32 cellular contexts compared by ENCODE assay signal in the genomic region with DNA sequence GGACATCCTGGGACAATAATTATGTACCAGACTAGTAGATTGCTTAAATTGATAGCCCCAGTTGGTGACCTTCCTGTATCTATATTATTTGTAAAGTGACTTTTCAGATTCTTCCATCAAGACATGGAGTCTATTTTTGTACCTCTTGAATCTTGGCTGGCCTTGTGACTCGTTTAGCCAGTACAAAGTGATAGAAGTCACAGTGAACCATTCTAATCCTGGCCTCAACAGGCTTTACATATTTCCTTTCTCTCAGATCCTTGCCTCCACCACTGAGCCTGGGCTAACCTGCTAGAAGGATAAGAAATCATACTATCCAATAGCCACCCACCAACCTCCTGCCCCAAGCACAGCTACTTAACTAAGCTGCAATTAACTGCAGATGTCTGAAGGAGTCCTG. TPM values are rescaled to one million over a fixed set of nuclear protein-coding genes. Genes with fewer than 3 reads are reported as not detected.
"Had no signal": no experiment of that assay in that cellular context is flagged by ENCODE, and none has a peak within 500 bp of the region (broad histone marks: within the 10 kb centered on the region; RNA-seq: fewer than 3 reads in every experiment).

No MANE protein-coding gene starts in this region.

- H3K4me3 ChIP-seq: colonic mucosa, gastrocnemius medialis had no signal

- H3K4me1 ChIP-seq: colonic mucosa had no signal

- ATAC-seq: activated naive CD4-positive, alpha-beta T cell treated with anti-CD3 and anti-CD28 coated beads, Interleukin-2, amount 50 U/mL, for 72 hours; activated T-cell treated with anti-CD3 and anti-CD28 coated beads, Interleukin-2, amount 50 U/mL, for 72 hours; foreskin keratinocyte; gastrocnemius medialis; T-helper 17 cell had no signal

- H3K36me3 ChIP-seq: brain microvascular endothelial cell, colonic mucosa, gastrocnemius medialis had no signal

- H3K9me3 ChIP-seq: colonic mucosa, gastrocnemius medialis had no signal

- H3K27me3 ChIP-seq: brain microvascular endothelial cell, colonic mucosa, foreskin keratinocyte, gastrocnemius medialis had no signal

- H3K27ac ChIP-seq: brain microvascular endothelial cell, colonic mucosa, epithelial cell of prostate, foreskin keratinocyte, gastrocnemius medialis had no signal

- DNase-seq: activated CD4-positive, alpha-beta memory T cell treated with anti-CD3 and anti-CD28 coated beads, Interleukin-2, amount 10 ng/mL, durations not matched to agents 7 days and 5 days; activated CD4-positive, alpha-beta T cell treated with anti-CD3 and anti-CD28 coated beads for 1 hour; activated CD4-positive, alpha-beta T cell treated with anti-CD3 and anti-CD28 coated beads for 4 hours; activated CD4-positive, alpha-beta T cell treated with anti-CD3 and anti-CD28 coated beads, Interleukin-2, amount 10 ng/mL, durations not matched to agents 7 days and 5 days; activated CD4-positive, alpha-beta T cell treated with anti-CD3 and anti-CD28 coated beads, Interleukin-2, amount 50 U/mL, for 4 hours; activated CD4-positive, CD25-positive, alpha-beta regulatory T cell; activated CD8-positive, alpha-beta memory T cell treated with anti-CD3 and anti-CD28 coated beads, Interleukin-2, amount 50 U/mL, for 48 hours; activated gamma-delta T cell; activated naive CD4-positive, alpha-beta T cell; activated naive CD4-positive, alpha-beta T cell treated with anti-CD3 and anti-CD28 coated beads, Interleukin-2, amount 10 ng/mL, durations not matched to agents 7 days and 5 days; activated naive CD8-positive, alpha-beta T cell treated with anti-CD3 and anti-CD28 coated beads, Interleukin-2, amount 10 ng/mL, durations not matched to agents 7 days and 5 days; activated T-cell treated with anti-CD3 and anti-CD28 coated beads for 4 hours; activated T-cell treated with anti-CD3 and anti-CD28 coated beads, Interleukin-2, amount 50 U/mL, for 24 hours; activated T-cell treated with anti-CD3 and anti-CD28 coated beads, Interleukin-2, amount 50 U/mL, for 72 hours; amniotic stem cell; anterior cingulate cortex; brain microvascular endothelial cell; caudate nucleus; colonic mucosa; effector CD8-positive, alpha-beta T cell; foreskin keratinocyte; gastrocnemius medialis; glutamatergic neuron; T-helper 1 cell; T-helper 17 cell; T1000 had no signal

RNA-seq across cellular contexts. Expression of gene SLC6A5, which starts 37.5 kb away (rescaled TPM):
- total RNA-seq: activated CD4-positive, alpha-beta memory T cell treated with anti-CD3 and anti-CD28 coated beads, Interleukin-2, amount 10 ng/mL, durations not matched to agents 7 days and 5 days; activated CD4-positive, alpha-beta T cell treated with anti-CD3 and anti-CD28 coated beads, Interleukin-2, amount 10 ng/mL, durations not matched to agents 7 days and 5 days; activated naive CD4-positive, alpha-beta T cell treated with anti-CD3 and anti-CD28 coated beads, Interleukin-2, amount 50 U/mL, for 72 hours; activated naive CD8-positive, alpha-beta T cell treated with anti-CD3 and anti-CD28 coated beads, Interleukin-2, amount 10 ng/mL, durations not matched to agents 7 days and 5 days; activated T-cell treated with anti-CD3 and anti-CD28 coated beads, Interleukin-2, amount 50 U/mL, for 72 hours; astrocyte; bronchial epithelial cell; colonic mucosa; dermis microvascular lymphatic vessel endothelial cell; endothelial cell of umbilical vein; foreskin keratinocyte; gastrocnemius medialis; T-helper 17 cell had no signal
